Comparison of ENCODE assay signal across 1 cellular context in the genomic region with DNA sequence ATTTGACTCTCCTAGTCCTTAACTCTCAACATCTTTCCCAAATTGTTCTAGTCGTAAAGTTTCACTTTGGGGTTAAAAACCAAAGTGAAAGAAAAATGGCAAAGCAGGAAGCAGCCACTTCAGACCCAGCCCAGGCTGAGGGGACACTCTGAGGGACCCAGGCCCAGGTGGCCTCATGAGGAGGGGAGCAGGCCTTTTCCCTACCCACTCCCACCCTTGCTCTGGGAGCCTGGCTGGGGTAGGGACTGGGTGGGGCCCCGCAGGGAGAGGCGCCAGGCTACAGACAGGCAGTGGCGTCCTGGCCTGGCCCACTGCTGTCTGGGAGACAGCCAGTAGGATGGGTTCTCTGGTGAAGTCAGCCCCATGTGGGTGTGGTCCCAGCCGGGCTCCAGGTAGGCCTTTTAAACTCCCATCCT.
A peak's percentile ranks its signal among the peaks of the same experiment; 100 is the strongest.
TF ChIP-seq lines count a peak whose summit lies in the region.

No MANE protein-coding gene starts in this region.

TF ChIP-seq in HepG2, 621 proteins besides CTCF, POLR2A, EP300 and RAD21 (continued from another document and continues in another):
- TF ChIP-seq ZNF318 (CRISPR knock-in tag; IDR thresholded peaks at IDR 0.05) (no peak), REXO4 (CRISPR knock-in tag; IDR thresholded peaks at IDR 0.05; ENCODE audit: borderline replicate concordance) (no peak), ZNF660 (CRISPR knock-in tag; IDR thresholded peaks at IDR 0.05; ENCODE audit: borderline replicate concordance, low read depth) (no peak), PCBP2 (optimal IDR thresholded peaks at IDR 0.05; ENCODE audit: low read depth, low read length, poor library complexity, severe bottlenecking) (no peak), JUND (CRISPR knock-in tag; IDR thresholded peaks at IDR 0.05) (no peak), CCDC6 (CRISPR knock-in tag; IDR thresholded peaks at IDR 0.05) (no peak), ZNF225 (CRISPR knock-in tag; IDR thresholded peaks at IDR 0.05) (no peak), ZNF788 (CRISPR knock-in tag; IDR thresholded peaks at IDR 0.05; ENCODE audit: borderline replicate concordance) (no peak), TP53 (CRISPR knock-in tag; conservative IDR thresholded peaks at IDR 0.05) (no peak), TBX3 (IDR thresholded peaks at IDR 0.05; ENCODE audit: borderline replicate concordance) (no peak), HIVEP1 (CRISPR knock-in tag; IDR thresholded peaks at IDR 0.05) (no peak), NFYC (CRISPR knock-in tag; IDR thresholded peaks at IDR 0.05) (no peak), GTF3A (CRISPR knock-in tag; conservative IDR thresholded peaks at IDR 0.05) (no peak), MTF2 (CRISPR knock-in tag; IDR thresholded peaks at IDR 0.05; ENCODE audit: borderline replicate concordance) (no peak), ZNF773 (CRISPR knock-in tag; IDR thresholded peaks at IDR 0.05; ENCODE audit: borderline replicate concordance) (no peak), JARID2 (CRISPR knock-in tag; IDR thresholded peaks at IDR 0.05; ENCODE audit: insufficient replicate concordance) (no peak), RARG (CRISPR knock-in tag; IDR thresholded peaks at IDR 0.05; ENCODE audit: low read depth) (no peak), FOSL2 (CRISPR knock-in tag; IDR thresholded peaks at IDR 0.05) (no peak), ZNF550 (CRISPR knock-in tag; IDR thresholded peaks at IDR 0.05; ENCODE audit: borderline replicate concordance) (no peak), KDM5B (CRISPR knock-in tag; IDR thresholded peaks at IDR 0.05; ENCODE audit: borderline replicate concordance) (no peak), ZBTB8A (CRISPR knock-in tag; IDR thresholded peaks at IDR 0.05; ENCODE audit: borderline replicate concordance, low read depth) (no peak), GPN1 (CRISPR knock-in tag; IDR thresholded peaks at IDR 0.05; ENCODE audit: borderline replicate concordance) (no peak), MTA1 (CRISPR knock-in tag; IDR thresholded peaks at IDR 0.05; ENCODE audit: borderline replicate concordance) (no peak), ZNF782 (CRISPR knock-in tag; IDR thresholded peaks at IDR 0.05; ENCODE audit: borderline replicate concordance) (no peak), RORA (CRISPR knock-in tag; IDR thresholded peaks at IDR 0.05) (no peak), ZBTB7A (CRISPR knock-in tag; IDR thresholded peaks at IDR 0.05) (no peak), ZNF883 (CRISPR knock-in tag; IDR thresholded peaks at IDR 0.05; ENCODE audit: not compliant biosample characterization) (no peak), ZFX (CRISPR knock-in tag; IDR thresholded peaks at IDR 0.05; ENCODE audit: low read depth) (0 out of 2 replicates have a peak, but pooled peaks have one; percentile 26), ZNF672 (CRISPR knock-in tag; IDR thresholded peaks at IDR 0.05) (no peak)
- TF ChIP-seq, protein P1, sequence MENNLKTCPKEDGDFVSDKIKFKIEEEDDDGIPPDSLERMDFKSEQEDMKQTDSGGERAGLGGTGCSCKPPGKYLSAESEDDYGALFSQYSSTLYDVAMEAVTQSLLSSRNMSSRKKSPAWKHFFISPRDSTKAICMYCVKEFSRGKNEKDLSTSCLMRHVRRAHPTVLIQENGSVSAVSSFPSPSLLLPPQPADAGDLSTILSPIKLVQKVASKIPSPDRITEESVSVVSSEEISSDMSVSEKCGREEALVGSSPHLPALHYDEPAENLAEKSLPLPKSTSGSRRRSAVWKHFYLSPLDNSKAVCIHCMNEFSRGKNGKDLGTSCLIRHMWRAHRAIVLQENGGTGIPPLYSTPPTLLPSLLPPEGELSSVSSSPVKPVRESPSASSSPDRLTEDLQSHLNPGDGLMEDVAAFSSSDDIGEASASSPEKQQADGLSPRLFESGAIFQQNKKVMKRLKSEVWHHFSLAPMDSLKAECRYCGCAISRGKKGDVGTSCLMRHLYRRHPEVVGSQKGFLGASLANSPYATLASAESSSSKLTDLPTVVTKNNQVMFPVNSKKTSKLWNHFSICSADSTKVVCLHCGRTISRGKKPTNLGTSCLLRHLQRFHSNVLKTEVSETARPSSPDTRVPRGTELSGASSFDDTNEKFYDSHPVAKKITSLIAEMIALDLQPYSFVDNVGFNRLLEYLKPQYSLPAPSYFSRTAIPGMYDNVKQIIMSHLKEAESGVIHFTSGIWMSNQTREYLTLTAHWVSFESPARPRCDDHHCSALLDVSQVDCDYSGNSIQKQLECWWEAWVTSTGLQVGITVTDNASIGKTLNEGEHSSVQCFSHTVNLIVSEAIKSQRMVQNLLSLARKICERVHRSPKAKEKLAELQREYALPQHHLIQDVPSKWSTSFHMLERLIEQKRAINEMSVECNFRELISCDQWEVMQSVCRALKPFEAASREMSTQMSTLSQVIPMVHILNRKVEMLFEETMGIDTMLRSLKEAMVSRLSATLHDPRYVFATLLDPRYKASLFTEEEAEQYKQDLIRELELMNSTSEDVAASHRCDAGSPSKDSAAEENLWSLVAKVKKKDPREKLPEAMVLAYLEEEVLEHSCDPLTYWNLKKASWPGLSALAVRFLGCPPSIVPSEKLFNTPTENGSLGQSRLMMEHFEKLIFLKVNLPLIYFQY (CRISPR knock-in tag; IDR thresholded peaks at IDR 0.05; ENCODE audit: borderline replicate concordance) = no peak
- TF ChIP-seq, protein P2, sequence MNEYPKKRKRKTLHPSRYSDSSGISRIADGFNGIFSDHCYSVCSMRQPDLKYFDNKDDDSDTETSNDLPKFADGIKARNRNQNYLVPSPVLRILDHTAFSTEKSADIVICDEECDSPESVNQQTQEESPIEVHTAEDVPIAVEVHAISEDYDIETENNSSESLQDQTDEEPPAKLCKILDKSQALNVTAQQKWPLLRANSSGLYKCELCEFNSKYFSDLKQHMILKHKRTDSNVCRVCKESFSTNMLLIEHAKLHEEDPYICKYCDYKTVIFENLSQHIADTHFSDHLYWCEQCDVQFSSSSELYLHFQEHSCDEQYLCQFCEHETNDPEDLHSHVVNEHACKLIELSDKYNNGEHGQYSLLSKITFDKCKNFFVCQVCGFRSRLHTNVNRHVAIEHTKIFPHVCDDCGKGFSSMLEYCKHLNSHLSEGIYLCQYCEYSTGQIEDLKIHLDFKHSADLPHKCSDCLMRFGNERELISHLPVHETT (CRISPR knock-in tag; conservative IDR thresholded peaks at IDR 0.05) = no peak
- TF ChIP-seq, protein P3, sequence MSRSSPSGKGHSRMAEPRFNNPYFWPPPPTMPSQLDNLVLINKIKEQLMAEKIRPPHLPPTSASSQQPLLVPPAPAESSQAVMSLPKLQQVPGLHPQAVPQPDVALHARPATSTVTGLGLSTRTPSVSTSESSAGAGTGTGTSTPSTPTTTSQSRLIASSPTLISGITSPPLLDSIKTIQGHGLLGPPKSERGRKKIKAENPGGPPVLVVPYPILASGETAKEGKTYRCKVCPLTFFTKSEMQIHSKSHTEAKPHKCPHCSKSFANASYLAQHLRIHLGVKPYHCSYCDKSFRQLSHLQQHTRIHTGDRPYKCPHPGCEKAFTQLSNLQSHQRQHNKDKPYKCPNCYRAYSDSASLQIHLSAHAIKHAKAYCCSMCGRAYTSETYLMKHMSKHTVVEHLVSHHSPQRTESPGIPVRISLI (CRISPR knock-in tag; IDR thresholded peaks at IDR 0.05; ENCODE audit: borderline replicate concordance) = no peak
- TF ChIP-seq, protein P4, sequence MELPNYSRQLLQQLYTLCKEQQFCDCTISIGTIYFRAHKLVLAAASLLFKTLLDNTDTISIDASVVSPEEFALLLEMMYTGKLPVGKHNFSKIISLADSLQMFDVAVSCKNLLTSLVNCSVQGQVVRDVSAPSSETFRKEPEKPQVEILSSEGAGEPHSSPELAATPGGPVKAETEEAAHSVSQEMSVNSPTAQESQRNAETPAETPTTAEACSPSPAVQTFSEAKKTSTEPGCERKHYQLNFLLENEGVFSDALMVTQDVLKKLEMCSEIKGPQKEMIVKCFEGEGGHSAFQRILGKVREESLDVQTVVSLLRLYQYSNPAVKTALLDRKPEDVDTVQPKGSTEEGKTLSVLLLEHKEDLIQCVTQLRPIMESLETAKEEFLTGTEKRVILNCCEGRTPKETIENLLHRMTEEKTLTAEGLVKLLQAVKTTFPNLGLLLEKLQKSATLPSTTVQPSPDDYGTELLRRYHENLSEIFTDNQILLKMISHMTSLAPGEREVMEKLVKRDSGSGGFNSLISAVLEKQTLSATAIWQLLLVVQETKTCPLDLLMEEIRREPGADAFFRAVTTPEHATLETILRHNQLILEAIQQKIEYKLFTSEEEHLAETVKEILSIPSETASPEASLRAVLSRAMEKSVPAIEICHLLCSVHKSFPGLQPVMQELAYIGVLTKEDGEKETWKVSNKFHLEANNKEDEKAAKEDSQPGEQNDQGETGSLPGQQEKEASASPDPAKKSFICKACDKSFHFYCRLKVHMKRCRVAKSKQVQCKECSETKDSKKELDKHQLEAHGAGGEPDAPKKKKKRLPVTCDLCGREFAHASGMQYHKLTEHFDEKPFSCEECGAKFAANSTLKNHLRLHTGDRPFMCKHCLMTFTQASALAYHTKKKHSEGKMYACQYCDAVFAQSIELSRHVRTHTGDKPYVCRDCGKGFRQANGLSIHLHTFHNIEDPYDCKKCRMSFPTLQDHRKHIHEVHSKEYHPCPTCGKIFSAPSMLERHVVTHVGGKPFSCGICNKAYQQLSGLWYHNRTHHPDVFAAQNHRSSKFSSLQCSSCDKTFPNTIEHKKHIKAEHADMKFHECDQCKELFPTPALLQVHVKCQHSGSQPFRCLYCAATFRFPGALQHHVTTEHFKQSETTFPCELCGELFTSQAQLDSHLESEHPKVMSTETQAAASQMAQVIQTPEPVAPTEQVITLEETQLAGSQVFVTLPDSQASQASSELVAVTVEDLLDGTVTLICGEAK (IDR thresholded peaks at IDR 0.05) = no peak
- TF ChIP-seq, protein P4 (CRISPR knock-in tag; IDR thresholded peaks at IDR 0.05) = no peak; the same call in 1 of the 2 replicates
